ENCODE assay signal across 1 cellular context in genomic region chr1:225877570-225877969, GRCh38.
TF ChIP-seq lines count a peak whose summit lies in the region.

No MANE protein-coding gene starts in this region.

TF ChIP-seq in K562, 482 proteins besides CTCF, POLR2A, EP300 and RAD21 (continued from another document):
- TF ChIP-seq ZC3H11A (IDR thresholded peaks at IDR 0.05; ENCODE audit: low read depth, low read length) (no peak), ESRRA (IDR thresholded peaks at IDR 0.05; ENCODE audit: borderline replicate concordance, low read depth) (0 out of 2 replicates have a peak, but pooled peaks have one; percentile 12), TFAP4 (CRISPR knock-in tag; IDR thresholded peaks at IDR 0.05; ENCODE audit: borderline replicate concordance) (0 out of 2 replicates have a peak, but pooled peaks have one; percentile 20), ZNF282 (CRISPR knock-in tag; IDR thresholded peaks at IDR 0.05) (no peak), JUND (IDR thresholded peaks at IDR 0.05; ENCODE audit: borderline replicate concordance, low read depth, low read length) (0 out of 2 replicates have a peak, but pooled peaks have one; percentile 24), JUND (tag; IDR thresholded peaks at IDR 0.05; ENCODE audit: borderline replicate concordance, low read depth, low read length) (no peak), BRF2 (IDR thresholded peaks at IDR 0.05; ENCODE audit: borderline replicate concordance, insufficient read depth, insufficient read length) (no peak), KLF16 (IDR thresholded peaks at IDR 0.05) (peak; percentile 39; the same call in 1 of the 2 replicates), XRCC5 (IDR thresholded peaks at IDR 0.05; ENCODE audit: low read depth, low read length) (0 out of 2 replicates have a peak, but pooled peaks have one; percentile 34), COPS2 (conservative IDR thresholded peaks at IDR 0.05) (no peak), NR3C1 (CRISPR knock-in tag; IDR thresholded peaks at IDR 0.05) (no peak), RCOR1 (IDR thresholded peaks at IDR 0.05; ENCODE audit: borderline replicate concordance in 1 of 2, low read depth in 2 of 2, low read length in 2 of 2) (0 out of 4 replicates have a peak, but pooled peaks of 1 of the 2 experiments have one; percentile 10), CHD7 (IDR thresholded peaks at IDR 0.05; ENCODE audit: low read depth, low read length) (no peak), RBFOX2 (IDR thresholded peaks at IDR 0.05; ENCODE audit: low read depth, low read length) (0 out of 2 replicates have a peak, but pooled peaks have one; percentile 15), PKNOX1 (IDR thresholded peaks at IDR 0.05) (no peak), E2F4 (CRISPR knock-in tag; IDR thresholded peaks at IDR 0.05; ENCODE audit: low read depth) (no peak)
